10 cellular contexts compared by ENCODE assay signal in the genomic region with DNA sequence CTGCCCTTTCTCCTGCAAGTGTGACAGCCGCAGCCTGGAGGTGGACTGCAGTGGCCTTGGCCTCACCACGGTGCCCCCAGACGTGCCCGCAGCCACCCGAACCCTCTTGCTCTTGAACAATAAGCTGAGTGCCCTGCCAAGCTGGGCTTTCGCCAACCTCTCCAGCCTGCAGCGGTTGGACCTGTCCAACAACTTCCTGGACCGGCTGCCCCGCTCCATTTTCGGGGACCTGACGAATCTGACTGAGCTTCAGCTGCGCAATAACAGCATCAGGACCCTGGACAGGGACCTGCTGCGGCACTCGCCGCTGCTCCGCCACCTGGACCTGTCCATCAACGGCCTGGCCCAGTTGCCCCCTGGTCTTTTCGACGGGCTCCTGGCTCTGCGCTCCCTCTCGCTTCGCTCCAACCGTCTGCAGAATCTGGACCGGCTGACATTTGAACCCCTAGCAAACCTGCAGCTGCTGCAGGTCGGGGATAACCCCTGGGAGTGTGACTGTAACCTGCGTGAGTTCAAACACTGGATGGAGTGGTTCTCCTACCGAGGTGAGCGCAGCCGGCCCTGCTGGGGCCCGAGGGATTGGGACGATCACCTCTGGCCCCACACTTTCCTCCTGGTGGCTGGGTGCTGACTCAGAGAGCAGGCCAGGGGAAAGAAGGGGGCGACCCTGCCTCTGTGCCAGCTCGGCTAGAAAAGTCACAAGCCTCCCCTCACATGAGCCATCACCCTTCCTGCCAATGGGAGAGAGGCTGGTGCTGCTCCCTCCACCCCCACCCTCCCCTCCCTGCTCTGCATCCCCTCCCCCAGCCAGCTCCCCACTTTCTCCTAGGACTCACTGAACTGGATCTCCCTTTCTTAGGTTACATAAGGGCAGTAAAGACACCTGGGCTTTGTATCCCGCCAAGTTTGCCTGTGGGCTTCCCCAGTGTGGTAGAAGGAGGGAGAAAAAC. TPM values are rescaled to one million over a fixed set of nuclear protein-coding genes. Genes with fewer than 3 reads are reported as not detected.
DNase-seq lines count a peak whose midpoint lies in the region; ATAC-seq and TF ChIP-seq lines count a peak whose summit lies in the region.
"Had no signal": no experiment of that assay in that cellular context is flagged by ENCODE, and none has a peak within 500 bp of the region (broad histone marks: within the 10 kb centered on the region; RNA-seq: fewer than 3 reads in every experiment).

No MANE protein-coding gene starts in this region.

- no peaks in the 10 kb centered on the region for H3K36me3 ChIP-seq in lung (ENCODE audit: control insufficient read depth in 2 of 2, insufficient read depth in 2 of 2, low read length in 2 of 2)

- peaks cover 3% of the 10 kb centered on the region for H3K27me3 ChIP-seq in lung (ENCODE audit: control insufficient read depth, insufficient read depth)

- DNase-seq in CD1c-positive myeloid dendritic cell (ENCODE audit: extremely low spot score) (peak; percentile 58), LHCN-M2 (ENCODE audit: low read depth) (peak; percentile 73), dermis blood vessel endothelial cell (peak; percentile 75), lung (ENCODE audit: low spot score) (peak; percentile 84), NCI-H1105 treated with DMSO at 0.1 percent for 48 hours (lab: John Stamatoyannopoulos, UW) (no peak)
- no peak for DNase-seq in effector CD8-positive, alpha-beta T cell (lab: John Stamatoyannopoulos, UW)
- no peak for DNase-seq in activated effector memory CD4-positive, alpha-beta T cell treated with anti-CD3 and anti-CD28 coated beads, Interleukin-2, amount 50 U/mL, for 16 hours
- DNase-seq: activated CD8-positive, alpha-beta memory T cell treated with anti-CD3 and anti-CD28 coated beads, Interleukin-2, amount 10 ng/mL, durations not matched to agents 7 days and 5 days had no signal

- no peak overlapping the region for H3K4me3 ChIP-seq in lung

- H3K9me3 ChIP-seq in lung (ENCODE audit: control insufficient read depth in 2 of 2, insufficient read depth in 1 of 2, low read length in 1 of 2), result peaks cover 0 to 4% of the 10 kb centered on the region in 2 donors

- TF ChIP-seq CTCF in lung (IDR thresholded peaks at IDR 0.05; ENCODE audit: control extremely low read depth, extremely low read depth), result no peak

- no peak overlapping the region for H3K27ac ChIP-seq in lung (ENCODE audit: low read depth in 1 of 2, low read length in 1 of 2)

- peaks cover 0 to 2% of the 10 kb centered on the region in 2 donors for H3K4me1 ChIP-seq in lung (ENCODE audit: control insufficient read depth in 2 of 2, insufficient read depth in 2 of 2, low read length in 2 of 2)

- peak; percentile 78 for ATAC-seq in lung (ENCODE audit: insufficient read depth, low FRiP score)
- no peak for ATAC-seq in GM21717 (IDR thresholded peaks at IDR 0.05; ENCODE audit: unreplicated experiment)
- ATAC-seq: activated CD8-positive, alpha-beta memory T cell treated with anti-CD3 and anti-CD28 coated beads, Interleukin-2, amount 10 ng/mL, durations not matched to agents 7 days and 5 days had no signal

- 10 to 13% methylated on average over 32 to 34 of the region's 34 CpGs for WGBS in lung, 2 donors

RNA-seq across cellular contexts. Expression of gene LRTM2, which starts 10.9 kb away (rescaled TPM):
- total RNA-seq in LHCN-M2 (2014; rRNA removed) (not detected in 2 replicates), dermis blood vessel endothelial cell (not detected in 2 replicates), lung (not detected)
- polyA plus RNA-seq in LHCN-M2 (2012), result not detected
- polyA plus RNA-seq in lung, result under 1 TPM; 0.01 to 0.06 TPM
- total RNA-seq: activated CD8-positive, alpha-beta memory T cell treated with anti-CD3 and anti-CD28 coated beads, Interleukin-2, amount 10 ng/mL, durations not matched to agents 7 days and 5 days; skeletal muscle tissue had no signal

Comparison
In these comparisons a context has a peak if more than half of its experiments do, and no peak if none do; other contexts are left out.
1. DNase-seq: peak in CD1c-positive myeloid dendritic cell (single experiment), LHCN-M2 (single experiment), dermis blood vessel endothelial cell (single experiment) and lung (single experiment); none in NCI-H1105 treated with DMSO at 0.1 percent for 48 hours (single experiment), effector CD8-positive, alpha-beta T cell (single experiment) and activated effector memory CD4-positive, alpha-beta T cell treated with anti-CD3 and anti-CD28 coated beads, Interleukin-2, amount 50 U/mL, for 16 hours (single experiment).